In the genomic region with DNA sequence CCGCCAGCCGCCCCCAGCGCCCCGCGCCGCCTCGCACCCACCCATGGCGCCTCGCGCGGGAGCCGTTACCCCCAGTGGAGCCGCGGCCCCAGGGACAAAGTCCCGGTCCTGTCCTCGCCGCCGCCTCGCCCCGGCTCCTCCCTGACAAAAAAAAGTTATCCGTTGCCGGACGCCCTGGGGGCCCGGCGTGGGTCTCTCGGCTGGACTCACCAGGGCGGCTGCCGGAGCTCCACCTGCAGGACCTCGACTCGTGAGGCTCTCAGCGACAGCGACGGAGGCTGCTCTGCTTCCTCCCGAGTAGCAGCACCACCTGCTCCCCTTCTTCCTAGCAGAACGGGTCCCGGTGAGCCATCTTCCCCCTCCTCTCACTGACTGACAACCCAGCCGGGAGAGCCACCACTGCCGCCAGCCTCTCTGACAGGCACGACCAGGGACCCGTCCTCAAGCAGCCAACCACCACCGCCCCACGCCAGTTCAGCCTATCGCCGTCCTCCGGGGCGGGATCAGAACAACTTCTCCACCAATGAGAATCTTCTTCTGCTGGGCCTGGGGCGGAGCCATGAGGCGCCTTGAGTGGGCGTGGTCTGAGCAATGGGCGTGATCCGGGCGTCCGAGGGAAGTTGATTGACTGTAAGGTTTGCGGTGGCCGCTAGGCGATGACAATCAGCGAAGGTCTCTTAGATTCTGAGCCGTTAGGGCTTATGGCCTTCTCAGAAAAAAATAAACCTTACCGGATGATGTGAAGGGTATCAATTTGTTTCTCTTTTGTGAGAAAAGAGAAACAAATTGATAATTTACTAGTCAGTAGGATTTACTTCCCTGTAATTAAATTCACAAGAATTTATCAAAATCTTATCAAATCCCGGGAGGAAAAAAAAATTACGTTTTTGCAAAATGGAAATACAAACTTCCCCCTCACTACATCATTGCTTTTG, we compare ENCODE assay signal across 8 cellular contexts.
DNase-seq lines count a peak whose midpoint lies in the region; FAIRE-seq and TF ChIP-seq lines count a peak whose summit lies in the region.

TSS of gene HYCC1 (minus strand) at position 416 of the 935 bp plus-strand sequence. CDS start 23,019 bp downstream, outside the sequence.

- no peaks in the 10 kb centered on the region for H3K36me3 Mint-ChIP-seq in nephron (ENCODE audit: low read depth)
- H3K36me3 Mint-ChIP-seq in stimulated activated naive CD8-positive, alpha-beta T cell treated with anti-CD3 and anti-CD28 coated beads, Interleukin-15, Interleukin-2, amounts not matched to agents 100 ng/mL and 50 ng/mL, for 24 hours (ENCODE audit: low read depth), result no peaks in the 10 kb centered on the region

- peak; percentile 97 for FAIRE-seq in H54 (lab: Jason Lieb, UNC)

- peak; percentile 100 for TF ChIP-seq POLR2A in H54 (IDR thresholded peaks at IDR 0.05; ENCODE audit: low read depth, low read length)
- TF ChIP-seq POLR2A in Raji (IDR thresholded peaks at IDR 0.05; ENCODE audit: insufficient read depth, low read depth, low read length), result peak; percentile 100

- H3K27me3 Mint-ChIP-seq in nephron (ENCODE audit: low read depth), result no peaks in the 10 kb centered on the region
- H3K27me3 Mint-ChIP-seq in stimulated activated naive CD8-positive, alpha-beta T cell treated with anti-CD3 and anti-CD28 coated beads, Interleukin-15, Interleukin-2, amounts not matched to agents 100 ng/mL and 50 ng/mL, for 24 hours, result no peaks in the 10 kb centered on the region

- H3K27ac Mint-ChIP-seq in nephron, result peak within 1 kb of the TSS; percentile 61 to 88 (median 87)
- H3K27ac Mint-ChIP-seq in stimulated activated naive CD8-positive, alpha-beta T cell treated with anti-CD3 and anti-CD28 coated beads, Interleukin-15, Interleukin-2, amounts not matched to agents 100 ng/mL and 50 ng/mL, for 24 hours, result peak within 1 kb of the TSS; percentile 88

- no peaks in the 10 kb centered on the region for H3K9me3 ChIP-seq in ES-I3 (ENCODE audit: control insufficient read depth, insufficient read depth, low read length)

- H3K4me1 Mint-ChIP-seq in nephron, result peaks cover 10% of the 10 kb centered on the region
- H3K4me1 Mint-ChIP-seq in stimulated activated naive CD8-positive, alpha-beta T cell treated with anti-CD3 and anti-CD28 coated beads, Interleukin-15, Interleukin-2, amounts not matched to agents 100 ng/mL and 50 ng/mL, for 24 hours (ENCODE audit: low read depth), result peaks cover 30% of the 10 kb centered on the region

- peaks cover 34% of the 10 kb centered on the region for H3K4me1 ChIP-seq in ES-I3 (ENCODE audit: insufficient read depth, low read length)

- H3K36me3 ChIP-seq in ES-I3 (ENCODE audit: insufficient read depth, low read length), result no peaks in the 10 kb centered on the region

- peak within 1 kb of the TSS; percentile 58 for H3K9ac ChIP-seq in ES-I3 (ENCODE audit: low read depth, low read length)

- DNase-seq in H54 (ENCODE audit: insufficient read length, low spot score), result peak; percentile 98
- peak; percentile 100 for DNase-seq in LoVo (ENCODE audit: low spot score)
- peak; percentile 98 for DNase-seq in activated T-helper 9 cell treated with anti-CD3 and anti-CD28 coated beads, Interleukin-2, amount 50 U/mL, for 16 hours (ENCODE audit: low read depth)
- peak; percentile 99 for DNase-seq in fibroblast of pulmonary artery (ENCODE audit: low read depth)

- H3K4me3 ChIP-seq in fibroblast of pulmonary artery (replicated peaks; ENCODE audit: low read depth, low read length), result peak within 1 kb of the TSS; percentile 80

- TF ChIP-seq CTCF in fibroblast of pulmonary artery (IDR thresholded peaks at IDR 0.05; ENCODE audit: low read length, missing control alignments), result peak; percentile 52
- TF ChIP-seq CTCF in nephron (IDR thresholded peaks at IDR 0.05; ENCODE audit: unreplicated experiment in 3 of 3), result peak; percentile 58 to 63 (median 62)

- no peaks in the 10 kb centered on the region for H3K9me3 Mint-ChIP-seq in nephron
- no peaks in the 10 kb centered on the region for H3K9me3 Mint-ChIP-seq in stimulated activated naive CD8-positive, alpha-beta T cell treated with anti-CD3 and anti-CD28 coated beads, Interleukin-15, Interleukin-2, amounts not matched to agents 100 ng/mL and 50 ng/mL, for 24 hours

- H3K4me3 Mint-ChIP-seq in nephron, result peak within 1 kb of the TSS; percentile 91 to 98 (median 96)
- H3K4me3 Mint-ChIP-seq in stimulated activated naive CD8-positive, alpha-beta T cell treated with anti-CD3 and anti-CD28 coated beads, Interleukin-15, Interleukin-2, amounts not matched to agents 100 ng/mL and 50 ng/mL, for 24 hours, result peak within 1 kb of the TSS; percentile 95

Comparison
In these comparisons a context has a peak if more than half of its experiments do, and no peak if none do; other contexts are left out.
1. Peak in every context shown above with its lines: DNase-seq and H3K4me3 ChIP-seq.